Comparison of ENCODE assay signal across 21 cellular contexts in the genomic region with DNA sequence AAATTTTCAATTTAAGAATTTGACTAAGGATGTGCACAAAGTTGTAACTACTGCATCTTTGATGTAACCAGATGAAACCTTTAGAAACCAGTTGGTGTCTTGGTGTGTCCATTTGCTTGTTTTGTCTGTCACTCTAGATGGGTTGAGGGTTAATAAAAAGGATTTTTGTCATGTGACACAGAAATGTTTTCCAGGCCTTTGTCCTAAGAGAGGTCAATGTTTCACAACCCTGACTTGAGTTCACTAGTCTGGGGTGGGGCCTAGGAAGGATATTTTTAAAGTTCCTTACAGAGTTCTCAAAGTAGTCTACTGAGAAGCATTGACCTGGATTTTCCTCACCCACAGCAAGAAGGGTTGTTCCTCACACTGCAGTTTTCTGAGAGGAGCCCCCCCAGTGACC.
"Had no signal": no experiment of that assay in that cellular context is flagged by ENCODE, and none has a peak within 500 bp of the region (broad histone marks: within the 10 kb centered on the region; RNA-seq: fewer than 3 reads in every experiment).

No MANE protein-coding gene starts in this region.

- DNase-seq: cerebellar nuclear complex; cortex of kidney; dorsolateral prefrontal cortex; effector CD4-positive, alpha-beta T cell; foreskin melanocyte; glutamatergic neuron; heart right ventricle; hippocampal formation; left colon; natural killer cell; pancreas; small intestine; stimulated activated CD4-positive, alpha-beta T cell treated with anti-CD3 and anti-CD28 coated beads, Interleukin-15, amount 100 ng/mL, for 24 hours; stimulated activated CD4-positive, alpha-beta T cell treated with anti-CD3 and anti-CD28 coated beads, Interleukin-2, amount 100 ng/mL, for 48 hours; stimulated activated naive B cell treated with anti-CD40 and anti-IgM and Interleukin-4, amounts not matched to agents 10 μg/mL and 1 μg/mL and 100 μg/mL, for 72 hours; upper lobe of left lung had no signal

- H3K36me3 Mint-ChIP-seq: natural killer cell; stimulated activated naive B cell treated with anti-CD40 and anti-IgM and Interleukin-4, amounts not matched to agents 10 μg/mL and 1 μg/mL and 100 μg/mL, for 72 hours had no signal

- H3K9me3 ChIP-seq: heart right ventricle, pancreas, thoracic aorta, tibial nerve, upper lobe of left lung had no signal

- H3K4me1 Mint-ChIP-seq: memory B cell; natural killer cell; stimulated activated naive B cell treated with anti-CD40 and anti-IgM and Interleukin-4, amounts not matched to agents 10 μg/mL and 1 μg/mL and 100 μg/mL, for 72 hours had no signal

- H3K4me3 ChIP-seq: dorsolateral prefrontal cortex, heart right ventricle, lung, pancreas, thoracic aorta, tibial nerve, upper lobe of left lung had no signal

- H3K4me1 ChIP-seq: pancreas, upper lobe of left lung had no signal

- H3K27ac ChIP-seq: dorsolateral prefrontal cortex, heart right ventricle, pancreas, thoracic aorta, tibial nerve, upper lobe of left lung had no signal

- H3K4me3 Mint-ChIP-seq: memory B cell; natural killer cell; stimulated activated naive B cell treated with anti-CD40 and anti-IgM and Interleukin-4, amounts not matched to agents 10 μg/mL and 1 μg/mL and 100 μg/mL, for 72 hours; stimulated activated naive CD8-positive, alpha-beta T cell treated with anti-CD3 and anti-CD28 coated beads, Interleukin-15, Interleukin-2, amounts not matched to agents 100 ng/mL and 50 ng/mL, for 24 hours had no signal

- H3K36me3 ChIP-seq: heart right ventricle, pancreas, thoracic aorta, tibial nerve, upper lobe of left lung had no signal

- H3K27me3 ChIP-seq: dorsolateral prefrontal cortex, heart right ventricle, pancreas, tibial nerve, upper lobe of left lung had no signal

- H3K27me3 Mint-ChIP-seq: memory B cell; stimulated activated naive B cell treated with anti-CD40 and anti-IgM and Interleukin-4, amounts not matched to agents 10 μg/mL and 1 μg/mL and 100 μg/mL, for 72 hours; stimulated activated naive CD8-positive, alpha-beta T cell treated with anti-CD3 and anti-CD28 coated beads, Interleukin-15, Interleukin-2, amounts not matched to agents 100 ng/mL and 50 ng/mL, for 24 hours had no signal

- H3K27ac Mint-ChIP-seq: memory B cell; natural killer cell; stimulated activated naive B cell treated with anti-CD40 and anti-IgM and Interleukin-4, amounts not matched to agents 10 μg/mL and 1 μg/mL and 100 μg/mL, for 72 hours; stimulated activated naive CD8-positive, alpha-beta T cell treated with anti-CD3 and anti-CD28 coated beads, Interleukin-15, Interleukin-2, amounts not matched to agents 100 ng/mL and 50 ng/mL, for 24 hours had no signal

- H3K9me3 Mint-ChIP-seq: memory B cell; natural killer cell; stimulated activated naive B cell treated with anti-CD40 and anti-IgM and Interleukin-4, amounts not matched to agents 10 μg/mL and 1 μg/mL and 100 μg/mL, for 72 hours; stimulated activated naive CD8-positive, alpha-beta T cell treated with anti-CD3 and anti-CD28 coated beads, Interleukin-15, Interleukin-2, amounts not matched to agents 100 ng/mL and 50 ng/mL, for 24 hours had no signal

- ATAC-seq: left colon; natural killer cell; pancreas; stimulated activated naive B cell treated with anti-CD40 and anti-IgM and Interleukin-4, amounts not matched to agents 10 μg/mL and 1 μg/mL and 100 μg/mL, for 72 hours had no signal
